ENCODE assay signal across 1 cellular context in the genomic region with DNA sequence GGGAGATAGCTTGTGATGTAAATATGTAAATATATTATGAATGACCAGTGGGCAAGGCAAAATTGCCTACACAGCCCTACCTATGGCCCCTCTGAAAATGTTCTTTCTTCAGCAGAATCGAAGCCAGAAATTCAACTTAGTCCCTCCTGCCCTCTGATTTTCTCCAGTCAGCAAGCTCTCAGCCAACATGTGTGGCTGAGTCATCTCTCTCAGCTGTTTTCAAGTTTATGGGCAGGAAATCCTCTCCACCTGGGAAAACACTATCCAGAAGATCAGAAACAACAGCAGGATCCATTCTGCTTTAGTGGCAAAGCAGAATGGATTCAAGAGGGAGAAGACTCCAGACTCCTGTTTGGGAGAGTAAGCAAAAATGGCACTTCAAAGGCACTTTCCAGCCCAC.
TF ChIP-seq lines count a peak whose summit lies in the region.

No MANE protein-coding gene starts in this region.

TF ChIP-seq in IMR-90, 13 proteins besides CTCF, POLR2A, EP300 and RAD21:
- TF ChIP-seq, protein P1, sequence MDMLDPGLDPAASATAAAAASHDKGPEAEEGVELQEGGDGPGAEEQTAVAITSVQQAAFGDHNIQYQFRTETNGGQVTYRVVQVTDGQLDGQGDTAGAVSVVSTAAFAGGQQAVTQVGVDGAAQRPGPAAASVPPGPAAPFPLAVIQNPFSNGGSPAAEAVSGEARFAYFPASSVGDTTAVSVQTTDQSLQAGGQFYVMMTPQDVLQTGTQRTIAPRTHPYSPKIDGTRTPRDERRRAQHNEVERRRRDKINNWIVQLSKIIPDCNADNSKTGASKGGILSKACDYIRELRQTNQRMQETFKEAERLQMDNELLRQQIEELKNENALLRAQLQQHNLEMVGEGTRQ (IDR thresholded peaks at IDR 0.05; ENCODE audit: low read depth, low read length) = peak; percentile 44; the same call in 1 of the 2 replicates
- no peak for TF ChIP-seq NFE2L2 (IDR thresholded peaks at IDR 0.05; ENCODE audit: low read depth, low read length)
